ENCODE assay signal across 9 cellular contexts in the genomic region with DNA sequence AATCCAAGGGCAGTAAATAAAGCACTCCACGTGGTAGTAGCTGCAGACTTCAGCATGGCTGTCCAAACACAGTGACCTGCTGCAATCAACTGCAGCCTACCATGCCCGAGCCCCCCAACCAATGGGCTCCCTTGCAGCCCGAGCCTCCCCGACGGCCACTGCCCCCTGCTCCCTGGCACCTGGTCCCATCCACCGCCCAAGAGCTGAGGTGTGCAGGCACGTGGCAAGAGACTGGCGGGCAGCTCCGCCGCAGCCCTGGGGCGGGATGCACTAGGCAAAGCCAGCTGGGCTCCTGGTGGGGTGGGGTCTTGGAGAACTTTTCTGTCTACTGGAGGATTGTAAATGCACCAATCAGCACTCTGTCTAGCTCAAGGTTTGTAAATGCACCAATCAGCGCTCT.
"Had no signal": no experiment of that assay in that cellular context is flagged by ENCODE, and none has a peak within 500 bp of the region (broad histone marks: within the 10 kb centered on the region; RNA-seq: fewer than 3 reads in every experiment).

No MANE protein-coding gene starts in this region.

- H3K4me3 Mint-ChIP-seq: HFFc6 had no signal

- H2AFZ ChIP-seq: GM23248 had no signal

- FAIRE-seq: HTR-8/SVneo, K562 had no signal

- H3K9me3 ChIP-seq: HAP-1 had no signal

- H3K36me3 ChIP-seq: HAP-1 had no signal

- H3K9ac ChIP-seq: GM23248 had no signal

- H3K27ac ChIP-seq: GM23248 had no signal

- H3K4me3 ChIP-seq: GM23248, HAP-1, K562 had no signal

- H3K27ac Mint-ChIP-seq: HFFc6 had no signal

- ATAC-seq: HCT116, K562 had no signal

- H3K9me3 Mint-ChIP-seq: HFFc6 had no signal

- DNase-seq: GM23248, GOT3, H7, HFFc6, IMR-90 had no signal
